In genomic region chr15:26572606-26573350, GRCh38 we compare ENCODE assay signal across 28 cellular contexts.
"Had no signal": no experiment of that assay in that cellular context is flagged by ENCODE, and none has a peak within 500 bp of the region (broad histone marks: within the 10 kb centered on the region; RNA-seq: fewer than 3 reads in every experiment).

No MANE protein-coding gene starts in this region.

- H3K36me3 ChIP-seq: brain microvascular endothelial cell, heart right ventricle, lower lobe of right lung, neutrophil, sigmoid colon, stomach, suprapubic skin, tibial artery had no signal

- H3K4me3 ChIP-seq: heart right ventricle, lower lobe of right lung, sigmoid colon, stomach, suprapubic skin, tibial artery had no signal

- ATAC-seq: activated CD8-positive, alpha-beta memory T cell treated with anti-CD3 and anti-CD28 coated beads, Interleukin-2, amount 10 ng/mL, durations not matched to agents 7 days and 5 days; activated CD8-positive, alpha-beta T cell treated with anti-CD3 and anti-CD28 coated beads, Interleukin-2, amount 10 ng/mL, durations not matched to agents 7 days and 5 days; activated T-cell treated with anti-CD3 and anti-CD28 coated beads, Interleukin-2, amount 50 U/mL, for 72 hours; effector memory CD8-positive, alpha-beta T cell; heart right ventricle; left lobe of liver; natural killer cell; stimulated activated naive B cell treated with anti-CD40 and anti-IgM and Interleukin-4, amounts not matched to agents 10 μg/mL and 1 μg/mL and 100 μg/mL, for 72 hours; T-helper 17 cell; WTC11 had no signal

- DNase-seq: activated CD4-positive, alpha-beta T cell treated with anti-CD3 and anti-CD28 coated beads for 1 hour; activated CD4-positive, alpha-beta T cell treated with anti-CD3 and anti-CD28 coated beads, Interleukin-2, amount 50 U/mL, for 1 hour; activated CD8-positive, alpha-beta memory T cell treated with anti-CD3 and anti-CD28 coated beads, Interleukin-2, amount 10 ng/mL, durations not matched to agents 7 days and 5 days; activated CD8-positive, alpha-beta T cell treated with anti-CD3 and anti-CD28 coated beads, Interleukin-2, amount 10 ng/mL, durations not matched to agents 7 days and 5 days; activated naive CD4-positive, alpha-beta T cell; activated T-cell treated with anti-CD3 and anti-CD28 coated beads, Interleukin-2, amount 50 U/mL, for 72 hours; aorta; brain microvascular endothelial cell; cortex of kidney; effector memory CD8-positive, alpha-beta T cell; foreskin fibroblast; heart right ventricle; lower lobe of right lung; mesenchymal stem cell; natural killer cell; sigmoid colon; stimulated activated CD4-positive, alpha-beta T cell treated with anti-CD3 and anti-CD28 coated beads, Interleukin-15, amount 100 ng/mL, for 24 hours; stimulated activated CD4-positive, alpha-beta T cell treated with anti-CD3 and anti-CD28 coated beads, Interleukin-2, amount 100 ng/mL, for 24 hours; stimulated activated naive B cell treated with anti-CD40 and anti-IgM and Interleukin-4, amounts not matched to agents 10 μg/mL and 1 μg/mL and 100 μg/mL, for 72 hours; stomach; T-helper 17 cell; T1000; tibial artery had no signal

- H3K27me3 ChIP-seq: brain microvascular endothelial cell, heart right ventricle, neutrophil, sigmoid colon, stomach, suprapubic skin, tibial artery had no signal

- H3K27ac ChIP-seq: brain microvascular endothelial cell, heart right ventricle, lower lobe of right lung, neutrophil, sigmoid colon, stomach, suprapubic skin, tibial artery had no signal

- H3K4me1 ChIP-seq: heart right ventricle, lower lobe of right lung, sigmoid colon, stomach, suprapubic skin, tibial artery had no signal

- H3K36me3 Mint-ChIP-seq: activated CD8-positive, alpha-beta memory T cell treated with anti-CD3 and anti-CD28 coated beads, Interleukin-2, amount 10 ng/mL, durations not matched to agents 7 days and 5 days; activated naive CD8-positive, alpha-beta T cell; stimulated activated naive B cell treated with anti-CD40 and anti-IgM and Interleukin-4, amounts not matched to agents 10 μg/mL and 1 μg/mL and 100 μg/mL, for 72 hours had no signal

- H3K4me3 Mint-ChIP-seq: activated CD8-positive, alpha-beta memory T cell treated with anti-CD3 and anti-CD28 coated beads, Interleukin-2, amount 10 ng/mL, durations not matched to agents 7 days and 5 days; activated CD8-positive, alpha-beta T cell treated with anti-CD3 and anti-CD28 coated beads, Interleukin-2, amount 10 ng/mL, durations not matched to agents 7 days and 5 days; activated naive CD8-positive, alpha-beta T cell; activated T-cell treated with anti-CD3 and anti-CD28 coated beads, Interleukin-2, amount 50 U/mL, for 72 hours; effector memory CD8-positive, alpha-beta T cell; natural killer cell; stimulated activated naive B cell treated with anti-CD40 and anti-IgM and Interleukin-4, amounts not matched to agents 10 μg/mL and 1 μg/mL and 100 μg/mL, for 72 hours; T-helper 17 cell; WTC11 had no signal

- H3K27ac Mint-ChIP-seq: activated CD8-positive, alpha-beta memory T cell treated with anti-CD3 and anti-CD28 coated beads, Interleukin-2, amount 10 ng/mL, durations not matched to agents 7 days and 5 days; activated CD8-positive, alpha-beta T cell treated with anti-CD3 and anti-CD28 coated beads, Interleukin-2, amount 10 ng/mL, durations not matched to agents 7 days and 5 days; activated naive CD8-positive, alpha-beta T cell; activated T-cell treated with anti-CD3 and anti-CD28 coated beads, Interleukin-2, amount 50 U/mL, for 72 hours; effector memory CD8-positive, alpha-beta T cell; natural killer cell; stimulated activated naive B cell treated with anti-CD40 and anti-IgM and Interleukin-4, amounts not matched to agents 10 μg/mL and 1 μg/mL and 100 μg/mL, for 72 hours; T-helper 17 cell; WTC11 had no signal

- H3K9me3 ChIP-seq: neutrophil, tibial artery had no signal

- H3K27me3 Mint-ChIP-seq: activated CD8-positive, alpha-beta memory T cell treated with anti-CD3 and anti-CD28 coated beads, Interleukin-2, amount 10 ng/mL, durations not matched to agents 7 days and 5 days; activated naive CD8-positive, alpha-beta T cell; effector memory CD8-positive, alpha-beta T cell; stimulated activated naive B cell treated with anti-CD40 and anti-IgM and Interleukin-4, amounts not matched to agents 10 μg/mL and 1 μg/mL and 100 μg/mL, for 72 hours; T-helper 17 cell had no signal

- H3K4me1 Mint-ChIP-seq: activated CD8-positive, alpha-beta memory T cell treated with anti-CD3 and anti-CD28 coated beads, Interleukin-2, amount 10 ng/mL, durations not matched to agents 7 days and 5 days; natural killer cell; stimulated activated naive B cell treated with anti-CD40 and anti-IgM and Interleukin-4, amounts not matched to agents 10 μg/mL and 1 μg/mL and 100 μg/mL, for 72 hours; T-helper 17 cell; WTC11 had no signal
